In the genomic region with DNA sequence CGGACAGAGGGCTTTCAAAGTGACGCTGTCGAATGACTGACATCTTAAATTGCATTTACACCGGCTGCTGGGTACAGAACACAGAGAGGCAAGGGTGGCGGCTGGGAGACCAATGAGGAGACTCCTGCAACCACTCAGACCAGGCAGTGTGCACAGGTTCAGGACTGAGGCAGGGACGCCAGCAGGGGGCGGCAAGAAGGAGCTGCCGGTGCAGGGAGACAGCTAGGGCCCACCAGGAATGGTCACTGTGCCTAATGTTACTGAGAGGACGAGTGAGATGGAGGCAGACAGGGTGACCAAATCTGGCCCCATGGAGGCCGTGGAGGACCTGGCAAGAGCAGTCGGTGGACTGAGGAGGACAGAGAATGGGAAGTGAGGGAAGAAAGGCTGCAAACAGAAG, we compare ENCODE assay signal across 10 cellular contexts. TPM values are rescaled to one million over a fixed set of nuclear protein-coding genes. Genes with fewer than 3 reads are reported as not detected.
DNase-seq lines count a peak whose midpoint lies in the region; TF ChIP-seq lines count a peak whose summit lies in the region.
"Had no signal": no experiment of that assay in that cellular context is flagged by ENCODE, and none has a peak within 500 bp of the region (broad histone marks: within the 10 kb centered on the region; RNA-seq: fewer than 3 reads in every experiment).

No MANE protein-coding gene starts in this region.

- H3K9me3 ChIP-seq in MG63: no peaks in the 10 kb centered on the region
- H3K9me3 ChIP-seq: Peyer's patch had no signal

- TF ChIP-seq CTCF in brain microvascular endothelial cell (IDR thresholded peaks at IDR 0.05; ENCODE audit: low read depth, low read length, missing control alignments) (peak; percentile 89), osteocyte (IDR thresholded peaks at IDR 0.05) (peak; percentile 46)

- no peaks in the 10 kb centered on the region for H3K9me3 Mint-ChIP-seq in activated CD4-positive, alpha-beta memory T cell treated with anti-CD3 and anti-CD28 coated beads for 36 hours
- H3K9me3 Mint-ChIP-seq in activated CD4-positive, alpha-beta memory T cell treated with anti-CD3 and anti-CD28 coated beads, Interleukin-2, amount 10 ng/mL, durations not matched to agents 7 days and 5 days: no peaks in the 10 kb centered on the region
- H3K9me3 Mint-ChIP-seq in osteocyte (ENCODE audit: unreplicated experiment): no peaks in the 10 kb centered on the region
- H3K9me3 Mint-ChIP-seq: natural killer cell had no signal

- H3K4me3 Mint-ChIP-seq in activated CD4-positive, alpha-beta memory T cell treated with anti-CD3 and anti-CD28 coated beads for 36 hours: no peak overlapping the region
- H3K4me3 Mint-ChIP-seq in activated CD4-positive, alpha-beta memory T cell treated with anti-CD3 and anti-CD28 coated beads, Interleukin-2, amount 10 ng/mL, durations not matched to agents 7 days and 5 days: no peak overlapping the region
- H3K4me3 Mint-ChIP-seq in osteocyte (ENCODE audit: unreplicated experiment): no peak overlapping the region
- H3K4me3 Mint-ChIP-seq: natural killer cell had no signal

- H3K36me3 Mint-ChIP-seq in activated CD4-positive, alpha-beta memory T cell treated with anti-CD3 and anti-CD28 coated beads for 36 hours: no peaks in the 10 kb centered on the region
- H3K36me3 Mint-ChIP-seq in activated CD4-positive, alpha-beta memory T cell treated with anti-CD3 and anti-CD28 coated beads, Interleukin-2, amount 10 ng/mL, durations not matched to agents 7 days and 5 days (ENCODE audit: low read depth): no peaks in the 10 kb centered on the region
- H3K36me3 Mint-ChIP-seq in osteocyte (ENCODE audit: unreplicated experiment): peaks cover 12% of the 10 kb centered on the region
- H3K36me3 Mint-ChIP-seq: natural killer cell had no signal

- in situ Hi-C loops in brain microvascular endothelial cell (cut with HindIII; ENCODE audit: low pct_ligation_motif_present, low sequenced_read_pairs): no loop called here

- CTCF ChIA-PET in activated CD4-positive, alpha-beta memory T cell treated with anti-CD3 and anti-CD28 coated beads for 36 hours (lab: Charles Lee): interaction anchor here (1.2 kb wide), 2 partner anchors 9 to 39 kb away, joined by 4 to 5 read pairs; no protein-coding TSS in a partner anchor
- CTCF ChIA-PET in activated CD4-positive, alpha-beta memory T cell treated with anti-CD3 and anti-CD28 coated beads, Interleukin-2, amount 10 ng/mL, durations not matched to agents 7 days and 5 days (lab: Charles Lee): interaction anchor here (1.0 to 1.1 kb wide), 3 partner anchors 10 to 243 kb away, joined by 3 read pairs; no protein-coding TSS in a partner anchor

- H3K27ac ChIP-seq in brain microvascular endothelial cell: no peak overlapping the region
- H3K27ac ChIP-seq: Peyer's patch had no signal

- H3K27me3 Mint-ChIP-seq in activated CD4-positive, alpha-beta memory T cell treated with anti-CD3 and anti-CD28 coated beads for 36 hours: peaks cover 11% of the 10 kb centered on the region
- H3K27me3 Mint-ChIP-seq in activated CD4-positive, alpha-beta memory T cell treated with anti-CD3 and anti-CD28 coated beads, Interleukin-2, amount 10 ng/mL, durations not matched to agents 7 days and 5 days: peaks cover 14% of the 10 kb centered on the region
- no peaks in the 10 kb centered on the region for H3K27me3 Mint-ChIP-seq in osteocyte (ENCODE audit: unreplicated experiment)

- H3K27ac Mint-ChIP-seq in activated CD4-positive, alpha-beta memory T cell treated with anti-CD3 and anti-CD28 coated beads for 36 hours: no peak overlapping the region
- no peak overlapping the region for H3K27ac Mint-ChIP-seq in activated CD4-positive, alpha-beta memory T cell treated with anti-CD3 and anti-CD28 coated beads, Interleukin-2, amount 10 ng/mL, durations not matched to agents 7 days and 5 days
- no peak overlapping the region for H3K27ac Mint-ChIP-seq in osteocyte (ENCODE audit: unreplicated experiment)
- H3K27ac Mint-ChIP-seq: natural killer cell had no signal

- H3K27me3 ChIP-seq in MG63 (no peaks in the 10 kb centered on the region), brain microvascular endothelial cell (replicated peaks) (no peaks in the 10 kb centered on the region)
- H3K27me3 ChIP-seq: Peyer's patch had no signal

- H3K36me3 ChIP-seq in MG63 (no peaks in the 10 kb centered on the region), brain microvascular endothelial cell (replicated peaks) (no peaks in the 10 kb centered on the region)
- H3K36me3 ChIP-seq: Peyer's patch had no signal

- no peaks in the 10 kb centered on the region for H3K4me1 Mint-ChIP-seq in activated CD4-positive, alpha-beta memory T cell treated with anti-CD3 and anti-CD28 coated beads for 36 hours (ENCODE audit: low read depth)
- no peaks in the 10 kb centered on the region for H3K4me1 Mint-ChIP-seq in activated CD4-positive, alpha-beta memory T cell treated with anti-CD3 and anti-CD28 coated beads, Interleukin-2, amount 10 ng/mL, durations not matched to agents 7 days and 5 days
- H3K4me1 Mint-ChIP-seq in osteocyte (ENCODE audit: unreplicated experiment): peaks cover 12% of the 10 kb centered on the region
- H3K4me1 Mint-ChIP-seq: natural killer cell had no signal

- peak; percentile 15 for DNase-seq in activated CD4-positive, alpha-beta memory T cell treated with anti-CD3 and anti-CD28 coated beads for 36 hours
- DNase-seq in activated CD4-positive, alpha-beta memory T cell treated with anti-CD3 and anti-CD28 coated beads, Interleukin-2, amount 10 ng/mL, durations not matched to agents 7 days and 5 days: no peak
- DNase-seq in MG63 (peak; percentile 25), brain microvascular endothelial cell (peak; percentile 32), osteocyte (ENCODE audit: extremely low spot score, unreplicated experiment) (no peak), amygdala (lab: John Stamatoyannopoulos, UW) (no peak), anterior cingulate cortex (lab: John Stamatoyannopoulos, UW) (no peak), glomerular visceral epithelial cell (ENCODE audit: extremely low spot score) (no peak)
- DNase-seq: natural killer cell, Peyer's patch had no signal

- POLR2A ChIA-PET in activated CD4-positive, alpha-beta memory T cell treated with anti-CD3 and anti-CD28 coated beads for 36 hours (lab: Charles Lee): no interaction called here
- POLR2A ChIA-PET in activated CD4-positive, alpha-beta memory T cell treated with anti-CD3 and anti-CD28 coated beads, Interleukin-2, amount 10 ng/mL, durations not matched to agents 7 days and 5 days (lab: Charles Lee): no interaction called here

- intact Hi-C loops in activated CD4-positive, alpha-beta memory T cell treated with anti-CD3 and anti-CD28 coated beads for 36 hours (cut with micrococcal nuclease): no loop called here

- H3K4me3 ChIP-seq in MG63 (no peak overlapping the region), brain microvascular endothelial cell (ENCODE audit: low read depth, low read length) (no peak overlapping the region)
- H3K4me3 ChIP-seq: Peyer's patch had no signal

RNA-seq across cellular contexts. Expression of a gene that starts 23.5 kb away (rescaled TPM):
- not detected for total RNA-seq in activated CD4-positive, alpha-beta memory T cell treated with anti-CD3 and anti-CD28 coated beads for 36 hours
- not detected for total RNA-seq in activated CD4-positive, alpha-beta memory T cell treated with anti-CD3 and anti-CD28 coated beads, Interleukin-2, amount 10 ng/mL, durations not matched to agents 7 days and 5 days
- total RNA-seq in MG63 (2014; rRNA removed; shearing (Covaris generic); ENCODE audit: low replicate concordance): 1.4 TPM in 1 of 2 replicates, not detected in the other
- total RNA-seq in osteocyte: 38.0 and 38.3 TPM in 2 replicates
- total RNA-seq: natural killer cell had no signal

Comparison
In these comparisons a context has a peak if more than half of its experiments do, and no peak if none do; other contexts are left out.
1. DNase-seq: peak in activated CD4-positive, alpha-beta memory T cell treated with anti-CD3 and anti-CD28 coated beads for 36 hours (single experiment), MG63 (single experiment) and brain microvascular endothelial cell (single experiment); none in activated CD4-positive, alpha-beta memory T cell treated with anti-CD3 and anti-CD28 coated beads, Interleukin-2, amount 10 ng/mL, durations not matched to agents 7 days and 5 days (single experiment), osteocyte (single experiment), amygdala (0 of 56), anterior cingulate cortex (0 of 58) and glomerular visceral epithelial cell (single experiment).
2. RNA of a gene that starts 23.5 kb away (total RNA-seq): 38.0 to 38.3 TPM in osteocyte; 1.4 TPM in MG63, not detected in activated CD4-positive, alpha-beta memory T cell treated with anti-CD3 and anti-CD28 coated beads, Interleukin-2, amount 10 ng/mL, durations not matched to agents 7 days and 5 days and not detected in activated CD4-positive, alpha-beta memory T cell treated with anti-CD3 and anti-CD28 coated beads for 36 hours; every median in the first group is over 10 times any median in the second.